ENCODE assay signal across 13 cellular contexts in genomic region chr11:75468534-75469340, GRCh38. TPM values are rescaled to one million over a fixed set of nuclear protein-coding genes. Genes with fewer than 3 reads are reported as not detected.
A peak's percentile ranks its signal among the peaks of the same experiment; 100 is the strongest.
DNase-seq lines count a peak whose midpoint lies in the region; ATAC-seq and TF ChIP-seq lines count a peak whose summit lies in the region.
"Had no signal": no experiment of that assay in that cellular context is flagged by ENCODE, and none has a peak within 500 bp of the region (broad histone marks: within the 10 kb centered on the region; RNA-seq: fewer than 3 reads in every experiment).

No MANE protein-coding gene starts in this region.

- peak; percentile 64 for DNase-seq in SK-N-SH
- no peak for DNase-seq in endodermal cell
- peak; percentile 38 for DNase-seq in lung (ENCODE audit: low spot score)
- peak; percentile 62 to 86 for DNase-seq in aorta
- DNase-seq: activated T-cell treated with anti-CD3 and anti-CD28 coated beads, Interleukin-2, amount 50 U/mL, for 24 hours; midbrain; NCI-H1694 treated with DMSO at 0.1 percent for 48 hours; stimulated activated CD4-positive, alpha-beta T cell treated with anti-CD3 and anti-CD28 coated beads, Interleukin-2, amount 100 ng/mL, for 48 hours had no signal

- H3K27ac ChIP-seq in SK-N-SH (ENCODE audit: low read depth in 2 of 2, low read length in 1 of 2): no peak overlapping the region; a peak in 1 of 4 replicates
- H3K27ac ChIP-seq in endodermal cell (ENCODE audit: low read depth, low read length): no peak overlapping the region
- H3K27ac ChIP-seq in lung (ENCODE audit: low read depth in 1 of 2, low read length in 1 of 2): peak overlapping the region in 1 of 2 donors; percentile 29
- no peak overlapping the region for H3K27ac ChIP-seq in aorta (ENCODE audit: low read depth in 1 of 2, low read length in 2 of 2)

- H3K79me2 ChIP-seq in SK-N-SH (ENCODE audit: insufficient read depth): no peaks in the 10 kb centered on the region

- POLR2A ChIA-PET in SK-N-SH (lab: Yijun Ruan, JAX): interaction anchor here (1.0 kb wide), 1 partner anchor 57 kb away, joined by 3 read pairs; the partner anchor contains the start of gene GDPD5

- peak overlapping the region; percentile 62 for H3K27ac Mint-ChIP-seq in endodermal cell
- H3K27ac Mint-ChIP-seq: activated T-cell treated with anti-CD3 and anti-CD28 coated beads, Interleukin-2, amount 50 U/mL, for 24 hours; T-helper 1 cell treated with Interleukin-12 subunit alpha and Interleukin-12 subunit beta and Interleukin-4 antibody, amounts not matched to agents 30 μg/mL and 1 μg/mL, for 36 hours had no signal

- TF ChIP-seq RAD21 in SK-N-SH (IDR thresholded peaks at IDR 0.05; ENCODE audit: low read length): no peak

- H3K4me3 Mint-ChIP-seq in endodermal cell: no peak overlapping the region
- H3K4me3 Mint-ChIP-seq: activated T-cell treated with anti-CD3 and anti-CD28 coated beads, Interleukin-2, amount 50 U/mL, for 24 hours; T-helper 1 cell treated with Interleukin-12 subunit alpha and Interleukin-12 subunit beta and Interleukin-4 antibody, amounts not matched to agents 30 μg/mL and 1 μg/mL, for 36 hours had no signal

- H3K9me2 ChIP-seq in SK-N-SH: no peaks in the 10 kb centered on the region

- TF ChIP-seq EP300 in SK-N-SH (IDR thresholded peaks at IDR 0.05; ENCODE audit: borderline replicate concordance in 1 of 2, low read depth in 1 of 2, low read length in 1 of 2): no peak

- peaks cover 20% of the 10 kb centered on the region for H3K4me1 Mint-ChIP-seq in endodermal cell

- H3K4me1 ChIP-seq in SK-N-SH (ENCODE audit: control insufficient read depth in 1 of 2, insufficient read depth in 2 of 2, low read depth in 1 of 2, low read length in 1 of 2) (peaks cover 0 to 52% of the 10 kb centered on the region in 2 experiments; a peak in 3 of 4 replicates), endodermal cell (ENCODE audit: control insufficient read depth, insufficient read depth, low read length) (peaks cover 19% of the 10 kb centered on the region), lung (ENCODE audit: control insufficient read depth in 2 of 2, insufficient read depth in 2 of 2, low read length in 2 of 2) (peaks cover 0 to 25% of the 10 kb centered on the region in 2 donors), aorta (ENCODE audit: control insufficient read depth in 1 of 2, insufficient read depth in 2 of 2, low read length in 2 of 2) (no peaks in the 10 kb centered on the region)

- WGBS in SK-N-SH (ENCODE audit: low lambda C conversion rate): 69% methylated on average over 12 of the region's 14 CpGs
- WGBS in endodermal cell (ENCODE audit: insufficient coverage in 1 of 2, insufficient read length in 1 of 2), 2 experiments: 85 to 92% methylated on average over 7 to 13 of the region's 14 CpGs
- 49 to 71% methylated on average over 14 of the region's 14 CpGs for WGBS in lung, 2 donors
- WGBS in aorta, 2 donors: 72 to 74% methylated on average over 14 of the region's 14 CpGs

- no peaks in the 10 kb centered on the region for H3K9me3 Mint-ChIP-seq in endodermal cell
- H3K9me3 Mint-ChIP-seq: activated T-cell treated with anti-CD3 and anti-CD28 coated beads, Interleukin-2, amount 50 U/mL, for 24 hours; T-helper 1 cell treated with Interleukin-12 subunit alpha and Interleukin-12 subunit beta and Interleukin-4 antibody, amounts not matched to agents 30 μg/mL and 1 μg/mL, for 36 hours had no signal

- peaks cover 2% of the 10 kb centered on the region for H3F3A ChIP-seq in SK-N-SH (replicated peaks; ENCODE audit: insufficient read depth)

- no peak overlapping the region for H3K4me2 ChIP-seq in SK-N-SH

- no peaks in the 10 kb centered on the region for H4K20me1 ChIP-seq in SK-N-SH (ENCODE audit: insufficient read depth)

- CTCF ChIA-PET in SK-N-SH (lab: Yijun Ruan, JAX): interaction anchor here (0.6 to 1.9 kb wide), 6 partner anchors 24 to 1298 kb away, joined by 3 to 10 read pairs (median 4); no protein-coding TSS in a partner anchor

- intact Hi-C loops in aorta (cut with DNase I): no loop called here

- no peaks in the 10 kb centered on the region for H3K27me3 Mint-ChIP-seq in endodermal cell (ENCODE audit: insufficient read depth)
- H3K27me3 Mint-ChIP-seq: activated T-cell treated with anti-CD3 and anti-CD28 coated beads, Interleukin-2, amount 50 U/mL, for 24 hours had no signal

- H3K9ac ChIP-seq in SK-N-SH (no peak overlapping the region), endodermal cell (ENCODE audit: extremely low read depth, low read length, poor library complexity, severe bottlenecking) (no peak overlapping the region)

- ATAC-seq in SK-N-SH treated with all-trans-retinoic acid at 6 μM for 48 hours (no peak), lung (ENCODE audit: insufficient read depth, low FRiP score) (peak; percentile 54), aorta (ENCODE audit: low FRiP score) (no peak), GM18861 (IDR thresholded peaks at IDR 0.05; ENCODE audit: unreplicated experiment) (no peak), GM21529 (IDR thresholded peaks at IDR 0.05; ENCODE audit: unreplicated experiment) (no peak), HG02938 (IDR thresholded peaks at IDR 0.05; ENCODE audit: unreplicated experiment) (no peak)

- H3K9me3 ChIP-seq in SK-N-SH (no peaks in the 10 kb centered on the region), endodermal cell (ENCODE audit: control insufficient read depth, low read length) (no peaks in the 10 kb centered on the region), lung (ENCODE audit: control insufficient read depth in 2 of 2, insufficient read depth in 1 of 2, low read length in 1 of 2) (no peaks in the 10 kb centered on the region), aorta (ENCODE audit: control insufficient read depth, low read length) (no peaks in the 10 kb centered on the region)

- no peaks in the 10 kb centered on the region for H3K36me3 ChIP-seq in SK-N-SH (replicated peaks in 1 of 2; ENCODE audit: control insufficient read depth in 1 of 2, insufficient read depth in 2 of 2, low read length in 1 of 2)
- H3K36me3 ChIP-seq in endodermal cell (ENCODE audit: control insufficient read depth, insufficient read depth, low read length): no peaks in the 10 kb centered on the region
- no peaks in the 10 kb centered on the region for H3K36me3 ChIP-seq in lung (ENCODE audit: control insufficient read depth in 2 of 2, insufficient read depth in 2 of 2, low read length in 2 of 2)
- H3K36me3 ChIP-seq in aorta (ENCODE audit: control insufficient read depth in 1 of 2, insufficient read depth in 2 of 2, low read length in 1 of 2): no peaks in the 10 kb centered on the region

- H3K27me3 ChIP-seq in SK-N-SH (ENCODE audit: insufficient read depth): no peaks in the 10 kb centered on the region
- no peaks in the 10 kb centered on the region for H3K27me3 ChIP-seq in endodermal cell (ENCODE audit: control insufficient read depth, insufficient read depth, low read length, poor library complexity, severe bottlenecking)
- H3K27me3 ChIP-seq in lung (ENCODE audit: control insufficient read depth, insufficient read depth): no peaks in the 10 kb centered on the region
- H3K27me3 ChIP-seq in aorta (ENCODE audit: control insufficient read depth in 1 of 2, insufficient read depth in 2 of 2, low read length in 1 of 2): no peaks in the 10 kb centered on the region

- H2AFZ ChIP-seq in SK-N-SH (ENCODE audit: low read depth): no peak overlapping the region

- TF ChIP-seq CTCF in SK-N-SH (IDR thresholded peaks at IDR 0.05) (no peak), endodermal cell (conservative IDR thresholded peaks at IDR 0.05) (no peak), lung (IDR thresholded peaks at IDR 0.05; ENCODE audit: control extremely low read depth, extremely low read depth) (no peak)

- H3K36me3 Mint-ChIP-seq in endodermal cell (ENCODE audit: low read depth): no peaks in the 10 kb centered on the region

- no peak overlapping the region for H3K4me3 ChIP-seq in SK-N-SH (ENCODE audit: low read depth in 2 of 2, low read length in 1 of 2)
- no peak overlapping the region for H3K4me3 ChIP-seq in endodermal cell (ENCODE audit: low read length)
- H3K4me3 ChIP-seq in lung: no peak overlapping the region
- no peak overlapping the region for H3K4me3 ChIP-seq in aorta (ENCODE audit: low read length in 2 of 2)

TF ChIP-seq in SK-N-SH, 30 proteins besides CTCF, POLR2A, EP300 and RAD21 (continues in another document):
- TF ChIP-seq SMC3 (IDR thresholded peaks at IDR 0.05; ENCODE audit: low read depth, low read length): no peak
- TF ChIP-seq YY1 (IDR thresholded peaks at IDR 0.05; ENCODE audit: low read depth): no peak

TF ChIP-seq in SK-N-SH treated with all-trans-retinoic acid at 6 μM for 48 hours, 23 proteins besides CTCF, POLR2A, EP300 and RAD21:
- TF ChIP-seq RARB (CRISPR knock-in tag; IDR thresholded peaks at IDR 0.05): no peak
TF ChIP-seq in SK-N-SH treated with all-trans-retinoic acid at 6 μM for 48 hours: peak in this region for 0.

RNA-seq across cellular contexts. Expression of gene KLHL35, which starts 35.7 kb away (rescaled TPM):
- polyA plus RNA-seq in SK-N-SH (2012; rRNA removed): 1.7 and 2.0 TPM in 2 replicates
- polyA plus RNA-seq in SK-N-SH (2012; cell fraction: cytosol; rRNA removed): 0.75 and 1.3 TPM in 2 replicates
- polyA plus RNA-seq in SK-N-SH (2012; cell fraction: nucleus; rRNA removed): 3.9 and 4.9 TPM in 2 replicates
- under 1 TPM in 1 of 2 donors, not detected in 1; 0.48 TPM for total RNA-seq in endodermal cell
- polyA plus RNA-seq in endodermal cell (2013, experiment 1 of 2): 17.5 TPM
- 13.2 TPM for polyA plus RNA-seq in endodermal cell (2013, experiment 2 of 2)
- total RNA-seq in lung: 1 to 10 TPM; 1.2 to 2.3 TPM
- polyA plus RNA-seq in lung: 1 to 10 TPM in 1 of 2 donors, under 1 TPM in 1; 0.62 to 2.4 TPM
- total RNA-seq in aorta: 1 to 10 TPM; 1.3 to 3.1 TPM
- polyA plus RNA-seq in aorta: 1 to 10 TPM in 1 of 2 donors, under 1 TPM in 1; 0.75 to 2.4 TPM

RNA-seq across cellular contexts. Expression of gene GDPD5, which starts 57.0 kb away (rescaled TPM):
- polyA plus RNA-seq in SK-N-SH (2012; rRNA removed) (1.6 and 2.2 TPM in 2 replicates), lung (1 to 10 TPM; 6.2 to 8.2 TPM), aorta (10 to 100 TPM in 1 of 2 donors, 1 to 10 TPM in 1; 3.5 to 38.9 TPM)
- 0.55 and 0.97 TPM in 2 replicates for polyA plus RNA-seq in SK-N-SH (2012; cell fraction: cytosol; rRNA removed)
- 5.5 and 7.6 TPM in 2 replicates for polyA plus RNA-seq in SK-N-SH (2012; cell fraction: nucleus; rRNA removed)
- total RNA-seq in endodermal cell (1 to 10 TPM; 3.0 to 8.6 TPM), lung (10 to 100 TPM; 15.9 to 24.7 TPM), aorta (10 to 100 TPM; 29.4 to 53.0 TPM)
- polyA plus RNA-seq in endodermal cell (2013, experiment 1 of 2): 9.4 TPM
- 7.7 TPM for polyA plus RNA-seq in endodermal cell (2013, experiment 2 of 2)
